ENCODE assay signal across 20 cellular contexts in genomic region chr1:235822685-235823084, GRCh38. TPM values are rescaled to one million over a fixed set of nuclear protein-coding genes. Genes with fewer than 3 reads are reported as not detected.
DNase-seq lines count a peak whose midpoint lies in the region; ATAC-seq and TF ChIP-seq lines count a peak whose summit lies in the region.
"Had no signal": no experiment of that assay in that cellular context is flagged by ENCODE, and none has a peak within 500 bp of the region (broad histone marks: within the 10 kb centered on the region; RNA-seq: fewer than 3 reads in every experiment).

No MANE protein-coding gene starts in this region.

- H3K9me3 Mint-ChIP-seq in CD14-positive monocyte, result no peaks in the 10 kb centered on the region
- H3K9me3 Mint-ChIP-seq: CD8-positive, alpha-beta memory T cell had no signal

- peak overlapping the region; percentile 29 for H3K14ac ChIP-seq in IMR-90 (replicated peaks; ENCODE audit: low read depth, low read length)

- TF ChIP-seq CTCF in CD14-positive monocyte (IDR thresholded peaks at IDR 0.05), result no peak
- no peak for TF ChIP-seq CTCF in IMR-90 (conservative IDR thresholded peaks at IDR 0.05; ENCODE audit: low read depth, low read length)
- TF ChIP-seq CTCF in coronary artery (IDR thresholded peaks at IDR 0.05), result no peak
- TF ChIP-seq CTCF in tibial artery (IDR thresholded peaks at IDR 0.05), result no peak

- DNase-seq in CD14-positive monocyte (ENCODE audit: low spot score) (no peak), IMR-90 (peak; percentile 27), iris pigment epithelial cell (ENCODE audit: low read depth) (peak; percentile 78), coronary artery (ENCODE audit: low spot score) (no peak), tibial artery (no peak)
- no peak for DNase-seq in effector CD4-positive, alpha-beta T cell
- DNase-seq: BE2C; CD8-positive, alpha-beta memory T cell; DMS 273 treated with DMSO at 0.1 percent for 48 hours; H7; KG1; NCI-H1092 treated with DMSO at 0.1 percent for 48 hours; NCI-H1694 treated with DMSO at 0.1 percent for 48 hours; NCI-H2171; NCI-H510A; NCI-H82; Right ventricle myocardium superior had no signal

- no peak overlapping the region for H3K56ac ChIP-seq in IMR-90 (ENCODE audit: extremely low read depth, insufficient read depth, low read length)

- H3K18ac ChIP-seq in IMR-90 (ENCODE audit: low read depth, low read length), result no peak overlapping the region

- TF ChIP-seq RAD21 in IMR-90 (IDR thresholded peaks at IDR 0.05; ENCODE audit: low read length), result no peak

- no peak overlapping the region for H3K4me2 ChIP-seq in IMR-90 (ENCODE audit: low read depth, low read length)

- H2BK5ac ChIP-seq in IMR-90 (ENCODE audit: low read depth, low read length, poor library complexity, severe bottlenecking), result peak overlapping the region; percentile 31

- peak overlapping the region; percentile 2; the same call in 1 of the 2 replicates for H4K91ac ChIP-seq in IMR-90 (ENCODE audit: insufficient read depth, low read depth, low read length)

- in situ Hi-C loops in IMR-90 (cut with MboI; ENCODE audit: low sequenced_read_pairs), result no loop called here

- H3K4ac ChIP-seq in IMR-90 (ENCODE audit: low read depth, low read length), result peak overlapping the region; percentile 72

- H3K27ac Mint-ChIP-seq in CD14-positive monocyte, result peak overlapping the region in 6 of 7 donors; percentile 13 to 58 (median 40)

- H3K36me3 Mint-ChIP-seq in CD14-positive monocyte, result peaks cover 54 to 70% of the 10 kb centered on the region in 2 donors

- peak overlapping the region; percentile 35; the same call in 1 of the 2 replicates for H2BK20ac ChIP-seq in IMR-90 (ENCODE audit: low read depth, low read length)

- CTCF ChIA-PET in IMR-90 (lab: Yijun Ruan, JAX), result interaction anchor here (1.2 to 2.8 kb wide), 5 partner anchors 10 to 149 kb away, joined by 3 to 14 read pairs (median 8); no protein-coding TSS in a partner anchor

- POLR2A ChIA-PET in IMR-90 (lab: Charles Lee; ENCODE audit: unreplicated experiment), result interaction anchor here (0.5 kb wide), 1 partner anchor 137 kb away, joined by 3 read pairs; no protein-coding TSS in a partner anchor

- peaks cover 3% of the 10 kb centered on the region; the same call in 1 of the 2 replicates for H3K9me1 ChIP-seq in IMR-90 (ENCODE audit: insufficient read depth, low read length)

- H2BK120ac ChIP-seq in IMR-90 (ENCODE audit: low read depth, low read length), result peak overlapping the region; percentile 92

- ATAC-seq in IMR-90 (ENCODE audit: low read depth), result no peak
- peak; percentile 37 for ATAC-seq in esophagus mucosa
- ATAC-seq in GM21360 (IDR thresholded peaks at IDR 0.05; ENCODE audit: unreplicated experiment), result no peak
- ATAC-seq: Panc1 had no signal

- H3K27ac ChIP-seq in IMR-90 (ENCODE audit: insufficient read depth, low read length) (no peak overlapping the region), coronary artery (no peak overlapping the region), tibial artery (no peak overlapping the region)

- H3K27me3 Mint-ChIP-seq in CD14-positive monocyte (ENCODE audit: low read depth in 3 of 3), result no peaks in the 10 kb centered on the region
- H3K27me3 Mint-ChIP-seq: CD8-positive, alpha-beta memory T cell had no signal

- H3K4me3 ChIP-seq in IMR-90 (ENCODE audit: insufficient read depth, low read depth, low read length) (no peak overlapping the region), coronary artery (no peak overlapping the region), tibial artery (no peak overlapping the region)

- H3K9ac ChIP-seq in IMR-90 (ENCODE audit: low read depth, low read length), result no peak overlapping the region

- no peak overlapping the region for H3K4me3 Mint-ChIP-seq in CD14-positive monocyte
- H3K4me3 Mint-ChIP-seq: CD8-positive, alpha-beta memory T cell had no signal

- peak overlapping the region; percentile 3; the same call in 1 of the 2 replicates for H2AK5ac ChIP-seq in IMR-90 (ENCODE audit: low read depth, low read length)

- H3K9me3 ChIP-seq in IMR-90 (ENCODE audit: control insufficient read depth, insufficient read depth, low read length), result no peaks in the 10 kb centered on the region
- H3K9me3 ChIP-seq in tibial artery, result no peaks in the 10 kb centered on the region
- H3K9me3 ChIP-seq: BE2C had no signal

- BruUV-seq in IMR-90 (replicated peaks; lab: Mats Ljungman, UMichigan), result no TSS peak

- peak overlapping the region in 1 of 2 experiments; percentile 2; a peak in 1 of 4 replicates for H4K8ac ChIP-seq in IMR-90 (ENCODE audit: low read depth in 2 of 2, low read length in 2 of 2)

- H4K5ac ChIP-seq in IMR-90 (ENCODE audit: low read depth, low read length), result no peak overlapping the region

- 0 out of 2 replicates have a peak overlapping the region, but pooled peaks have one; percentile 5 for H3K23ac ChIP-seq in IMR-90 (ENCODE audit: low read depth, low read length)

- H3K4me1 ChIP-seq in IMR-90 (ENCODE audit: control insufficient read depth, insufficient read depth, low read length), result peaks cover 6% of the 10 kb centered on the region
- H3K4me1 ChIP-seq in tibial artery, result peaks cover 0 to 14% (median 2%) of the 10 kb centered on the region in 4 donors
- H3K4me1 ChIP-seq: BE2C had no signal

- intact Hi-C loops in CD14-positive monocyte (cut with micrococcal nuclease) (no loop called here), IMR-90 (cut with micrococcal nuclease) (no loop called here), tibial artery (cut with DNase I; ENCODE audit: low total_unique reads) (no loop called here)

- H4K20me1 ChIP-seq in IMR-90 (ENCODE audit: insufficient read depth, low read length), result no peaks in the 10 kb centered on the region

- H2BK15ac ChIP-seq in IMR-90 (ENCODE audit: low read depth, low read length), result peak overlapping the region; percentile 8; the same call in 1 of the 3 replicates

- H2AK9ac ChIP-seq in IMR-90 (replicated peaks; ENCODE audit: low read depth, low read length, poor library complexity), result no peak overlapping the region

- peaks cover 0 to 3% of the 10 kb centered on the region in 2 experiments; a peak in 1 of 4 replicates for H3K79me1 ChIP-seq in IMR-90 (ENCODE audit: low read depth in 1 of 2, low read length in 2 of 2)

- peaks cover 9% of the 10 kb centered on the region for H3K4me1 Mint-ChIP-seq in CD14-positive monocyte

- H2AFZ ChIP-seq in IMR-90 (replicated peaks; ENCODE audit: low read length, poor library complexity), result no peak overlapping the region

- no peaks in the 10 kb centered on the region for H3K36me3 ChIP-seq in IMR-90 (ENCODE audit: control insufficient read depth, insufficient read depth, low read length)
- H3K36me3 ChIP-seq in tibial artery, result peaks cover 0 to 3% (median 0%) of the 10 kb centered on the region in 3 donors
- H3K36me3 ChIP-seq: BE2C had no signal

- no peak for TF ChIP-seq POLR2A in IMR-90 (IDR thresholded peaks at IDR 0.05; ENCODE audit: low read depth, low read length)

- dilution Hi-C loops in IMR-90 (cut with HindIII; ENCODE audit: low sequenced_read_pairs, unreplicated experiment), result no loop called here

- H3K27me3 ChIP-seq in IMR-90 (ENCODE audit: control insufficient read depth, insufficient read depth, low read length), result no peaks in the 10 kb centered on the region
- H3K27me3 ChIP-seq in tibial artery, result no peaks in the 10 kb centered on the region
- H3K27me3 ChIP-seq: BE2C had no signal

TF ChIP-seq in IMR-90, 13 proteins besides CTCF, POLR2A, EP300 and RAD21:
- TF ChIP-seq CHD1 (IDR thresholded peaks at IDR 0.05; ENCODE audit: low read depth, low read length) (no peak), MAFK (IDR thresholded peaks at IDR 0.05; ENCODE audit: low read depth, low read length) (peak; percentile 21; the same call in 1 of the 2 replicates), USF2 (IDR thresholded peaks at IDR 0.05; ENCODE audit: low read depth, low read length) (no peak)

RNA-seq across cellular contexts. Expression of gene LYST, which starts 44.0 kb away (rescaled TPM):
- polyA plus RNA-seq in CD14-positive monocyte (10 to 100 TPM; 46.3 to 67.9 TPM), IMR-90 (2012; rRNA removed) (2.2 TPM in 2 replicates)
- total RNA-seq in IMR-90 (2012; rRNA removed) (7.2 and 8.3 TPM in 2 replicates), esophagus mucosa (19.2 TPM)
- polyA plus RNA-seq in IMR-90 (2012; cell fraction: cytosol; rRNA removed), result 0.53 and 0.82 TPM in 2 replicates
- polyA plus RNA-seq in IMR-90 (2012; cell fraction: nucleus; rRNA removed; ENCODE audit: low replicate concordance), result 0.97 and 7.2 TPM in 2 replicates

Comparison
In these comparisons a context has a peak if more than half of its experiments do, and no peak if none do; other contexts are left out.
1. DNase-seq: peak in IMR-90 (single experiment) and iris pigment epithelial cell (single experiment); none in CD14-positive monocyte (single experiment), coronary artery (single experiment), tibial artery (0 of 2) and effector CD4-positive, alpha-beta T cell (single experiment).